Comparison of ENCODE assay signal across 10 cellular contexts in the genomic region with DNA sequence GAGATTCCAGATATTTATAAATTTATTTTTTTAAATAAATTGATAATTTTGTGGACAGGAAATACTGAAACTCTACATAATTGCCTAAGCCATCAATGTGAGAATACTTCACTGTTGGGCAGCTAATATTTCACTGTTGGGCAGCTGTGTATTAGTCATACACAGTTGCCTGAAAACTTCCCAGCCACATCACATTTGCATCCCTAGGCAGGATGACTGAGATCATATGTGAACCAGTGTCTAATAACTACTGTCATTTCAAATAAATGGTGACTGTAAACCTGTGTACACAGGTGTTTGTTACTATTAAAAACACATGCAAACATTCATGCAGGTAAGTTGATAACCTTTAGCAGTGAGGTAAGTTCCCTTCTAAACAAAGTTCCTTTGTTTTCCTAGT. TPM values are rescaled to one million over a fixed set of nuclear protein-coding genes. Genes with fewer than 3 reads are reported as not detected.
A peak's percentile ranks its signal among the peaks of the same experiment; 100 is the strongest.
DNase-seq lines count a peak whose midpoint lies in the region; ATAC-seq, FAIRE-seq and TF ChIP-seq lines count a peak whose summit lies in the region.
"Had no signal": no experiment of that assay in that cellular context is flagged by ENCODE, and none has a peak within 500 bp of the region (broad histone marks: within the 10 kb centered on the region; RNA-seq: fewer than 3 reads in every experiment).

No MANE protein-coding gene starts in this region.

- H3K4me3 Mint-ChIP-seq in astrocyte (ENCODE audit: unreplicated experiment): no peak overlapping the region

- H3K4me3 ChIP-seq in astrocyte (ENCODE audit: insufficient read depth, low read depth, low read length) (no peak overlapping the region), coronary artery (no peak overlapping the region)
- H3K4me3 ChIP-seq: BLaER1 had no signal

- peaks cover 2% of the 10 kb centered on the region for H3K9me3 Mint-ChIP-seq in astrocyte (ENCODE audit: unreplicated experiment)

- H3K9ac ChIP-seq in astrocyte (ENCODE audit: low read length): no peak overlapping the region
- H3K9ac ChIP-seq: BLaER1 had no signal

- peak overlapping the region; percentile 92 for H3K27ac Mint-ChIP-seq in astrocyte (ENCODE audit: unreplicated experiment)

- peak; percentile 88 for FAIRE-seq in astrocyte (lab: Jason Lieb, UNC)

- peaks cover 9% of the 10 kb centered on the region for H3K36me3 Mint-ChIP-seq in astrocyte (ENCODE audit: low read depth, unreplicated experiment)

- peak; percentile 58 for DNase-seq in A172 (ENCODE audit: low spot score)
- DNase-seq in astrocyte (ENCODE audit: low read depth): peak; percentile 73
- no peak for DNase-seq in coronary artery (ENCODE audit: low spot score)
- no peak for DNase-seq in COR-L47 (lab: John Stamatoyannopoulos, UW)
- DNase-seq in NCI-H1048 (lab: John Stamatoyannopoulos, UW): no peak
- no peak for DNase-seq in 8988T
- DNase-seq: KBM-7 had no signal

- H3K27me3 Mint-ChIP-seq in astrocyte (ENCODE audit: low read depth, unreplicated experiment): no peaks in the 10 kb centered on the region

- no peak overlapping the region for H2AFZ ChIP-seq in astrocyte (ENCODE audit: low read depth, low read length)

- H3K36me3 ChIP-seq in astrocyte (ENCODE audit: insufficient read depth, low read length): peaks cover under 1% of the 10 kb centered on the region

- ATAC-seq in GM19351 (IDR thresholded peaks at IDR 0.05; ENCODE audit: unreplicated experiment) (peak; percentile 81), HG03196 (IDR thresholded peaks at IDR 0.05; ENCODE audit: unreplicated experiment) (peak; percentile 93)

- no peaks in the 10 kb centered on the region for H4K20me1 ChIP-seq in astrocyte (ENCODE audit: insufficient read depth, low read length)
- H4K20me1 ChIP-seq: BLaER1 had no signal

- H3K27ac ChIP-seq in astrocyte (ENCODE audit: low read depth, low read length): peak overlapping the region; percentile 25
- no peak overlapping the region for H3K27ac ChIP-seq in coronary artery
- H3K27ac ChIP-seq: BLaER1 had no signal

- H3K4me2 ChIP-seq in astrocyte (ENCODE audit: low read length): peak overlapping the region; percentile 3
- H3K4me2 ChIP-seq: BLaER1 had no signal

- H3K9me3 ChIP-seq in astrocyte (ENCODE audit: insufficient read depth, low read depth, low read length): no peaks in the 10 kb centered on the region
- H3K9me3 ChIP-seq: BLaER1 had no signal

- H3K79me2 ChIP-seq in astrocyte (ENCODE audit: insufficient read depth, low read length): no peaks in the 10 kb centered on the region

- TF ChIP-seq CTCF in astrocyte (IDR thresholded peaks at IDR 0.05; ENCODE audit: insufficient read depth, low read depth, low read length) (no peak), coronary artery (IDR thresholded peaks at IDR 0.05) (no peak)

- H3K4me1 Mint-ChIP-seq in astrocyte (ENCODE audit: low read depth, unreplicated experiment): peaks cover 21% of the 10 kb centered on the region

- no peaks in the 10 kb centered on the region for H3K27me3 ChIP-seq in astrocyte (ENCODE audit: insufficient read depth, low read length)
- H3K27me3 ChIP-seq: BLaER1 had no signal

- H3K4me1 ChIP-seq in astrocyte (ENCODE audit: insufficient read depth, low read length): peaks cover 3% of the 10 kb centered on the region
- H3K4me1 ChIP-seq: BLaER1 had no signal

RNA-seq across cellular contexts. Expression of a gene that starts 43.9 kb away (rescaled TPM):
- total RNA-seq in A172 (2014; rRNA removed; shearing (Covaris generic)): 41.4 and 45.5 TPM in 2 replicates
- total RNA-seq in astrocyte: 49.0 and 55.7 TPM in 2 replicates

RNA-seq across cellular contexts. Expression of a gene that starts 44.1 kb away (rescaled TPM):
- 12.7 and 28.8 TPM in 2 replicates for total RNA-seq in A172 (2014; rRNA removed; shearing (Covaris generic))
- 19.9 and 20.1 TPM in 2 replicates for total RNA-seq in astrocyte

Comparison
In these comparisons a context has a peak if more than half of its experiments do, and no peak if none do; other contexts are left out.
1. DNase-seq: peak in A172 (single experiment) and astrocyte (single experiment); none in coronary artery (single experiment), COR-L47 (single experiment), NCI-H1048 (single experiment) and 8988T (single experiment).